ENCODE assay signal across 8 cellular contexts in the genomic region with DNA sequence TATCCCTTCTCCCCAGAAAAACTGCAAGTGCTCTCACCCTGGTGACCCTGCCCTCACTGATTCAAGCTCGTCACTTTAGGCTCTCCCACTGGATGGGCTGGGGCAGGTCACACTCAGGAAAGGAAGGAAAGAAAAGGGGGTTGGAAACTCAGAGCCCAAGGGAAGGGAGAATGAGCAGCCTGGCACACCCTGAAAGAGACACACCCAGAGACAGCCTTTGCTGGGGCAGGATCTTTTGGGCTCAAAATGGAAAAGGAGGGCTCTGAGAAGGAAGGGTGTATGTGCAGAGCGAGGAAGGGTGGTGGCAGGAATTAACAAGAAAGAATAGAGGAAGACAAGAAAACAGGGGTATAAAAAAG. TPM values are rescaled to one million over a fixed set of nuclear protein-coding genes. Genes with fewer than 3 reads are reported as not detected.
DNase-seq lines count a peak whose midpoint lies in the region; ATAC-seq and TF ChIP-seq lines count a peak whose summit lies in the region.

No MANE protein-coding gene starts in this region.

- peaks cover 55% of the 10 kb centered on the region for H3F3A ChIP-seq in MM.1S (ENCODE audit: insufficient read depth, low read length)

- H3K9me2 ChIP-seq in MM.1S (replicated peaks; ENCODE audit: insufficient read depth, low read length): no peaks in the 10 kb centered on the region

- peak overlapping the region; percentile 80; the same call in 1 of the 2 replicates for H3K27ac ChIP-seq in MM.1S (ENCODE audit: low read length)

- peaks cover 65% of the 10 kb centered on the region for H3K4me1 Mint-ChIP-seq in dendritic cell treated with granulocyte-macrophage colony-stimulating factor and Interleukin-4, amounts not matched to agents 40 ng/mL and 50 ng/mL, for 4 days (ENCODE audit: low read depth)
- H3K4me1 Mint-ChIP-seq in natural killer cell treated with Interleukin-12 subunit alpha and Interleukin-12 subunit beta and Interleukin-15 and Interleukin-18, amount 100 ng/mL, for 72 hours (ENCODE audit: low read depth in 2 of 2): peaks cover 61 to 68% of the 10 kb centered on the region in 2 donors

- no peaks in the 10 kb centered on the region for H4K20me1 ChIP-seq in MM.1S (ENCODE audit: insufficient read depth, low read length)

- H3K9ac ChIP-seq in MM.1S (ENCODE audit: low read length): peak overlapping the region; percentile 53

- H3K79me2 ChIP-seq in MM.1S (ENCODE audit: low read length): peaks cover 75% of the 10 kb centered on the region

- H3K27me3 ChIP-seq in BE2C (no peaks in the 10 kb centered on the region), MM.1S (replicated peaks; ENCODE audit: insufficient read depth, low read length) (no peaks in the 10 kb centered on the region)

- H3K36me3 ChIP-seq in BE2C (peaks cover 27% of the 10 kb centered on the region), MM.1S (replicated peaks; ENCODE audit: insufficient read depth, low read length) (no peaks in the 10 kb centered on the region)

- intact Hi-C loops in dendritic cell treated with granulocyte-macrophage colony-stimulating factor and Interleukin-4, amounts not matched to agents 40 ng/mL and 50 ng/mL, for 4 days (cut with micrococcal nuclease): loop anchor here (2.0 kb wide), 1 partner anchor 67 kb away; a partner anchor contains a TSS

- ATAC-seq in natural killer cell treated with Interleukin-12 subunit alpha and Interleukin-12 subunit beta and Interleukin-15 and Interleukin-18, amount 100 ng/mL, for 72 hours: no peak
- no peak for ATAC-seq in HG03097 (IDR thresholded peaks at IDR 0.05; ENCODE audit: low FRiP score, unreplicated experiment)

- H3K36me3 Mint-ChIP-seq in dendritic cell treated with granulocyte-macrophage colony-stimulating factor and Interleukin-4, amounts not matched to agents 40 ng/mL and 50 ng/mL, for 4 days (ENCODE audit: low read depth): peaks cover 100% of the 10 kb centered on the region
- H3K36me3 Mint-ChIP-seq in natural killer cell treated with Interleukin-12 subunit alpha and Interleukin-12 subunit beta and Interleukin-15 and Interleukin-18, amount 100 ng/mL, for 72 hours: peaks cover 53% of the 10 kb centered on the region

- peak overlapping the region; percentile 91 for H3K4me2 ChIP-seq in MM.1S (ENCODE audit: low read depth, low read length)

- H3K9me3 Mint-ChIP-seq in dendritic cell treated with granulocyte-macrophage colony-stimulating factor and Interleukin-4, amounts not matched to agents 40 ng/mL and 50 ng/mL, for 4 days: no peaks in the 10 kb centered on the region
- H3K9me3 Mint-ChIP-seq in natural killer cell treated with Interleukin-12 subunit alpha and Interleukin-12 subunit beta and Interleukin-15 and Interleukin-18, amount 100 ng/mL, for 72 hours: no peaks in the 10 kb centered on the region

- H2AFZ ChIP-seq in MM.1S (ENCODE audit: low read length): no peak overlapping the region

- no peak for DNase-seq in BE2C
- DNase-seq in MM.1S: no peak
- no peak for DNase-seq in natural killer cell treated with Interleukin-12 subunit alpha and Interleukin-12 subunit beta and Interleukin-15 and Interleukin-18, amount 100 ng/mL, for 72 hours (ENCODE audit: low spot score)
- no peak for DNase-seq in NCI-H2196 treated with DMSO at 0.1 percent for 48 hours (lab: John Stamatoyannopoulos, UW; ENCODE audit: unreplicated experiment)
- DNase-seq in activated gamma-delta T cell (lab: John Stamatoyannopoulos, UW): no peak
- DNase-seq in GF-D8 (lab: John Stamatoyannopoulos, UW): no peak

- H3K27ac Mint-ChIP-seq in dendritic cell treated with granulocyte-macrophage colony-stimulating factor and Interleukin-4, amounts not matched to agents 40 ng/mL and 50 ng/mL, for 4 days: peak overlapping the region; percentile 91
- peak overlapping the region; percentile 98 for H3K27ac Mint-ChIP-seq in natural killer cell treated with Interleukin-12 subunit alpha and Interleukin-12 subunit beta and Interleukin-15 and Interleukin-18, amount 100 ng/mL, for 72 hours

- no peak for TF ChIP-seq CTCF in BE2C (IDR thresholded peaks at IDR 0.05; ENCODE audit: low read depth, low read length)
- no peak for TF ChIP-seq CTCF in MM.1S (IDR thresholded peaks at IDR 0.05; ENCODE audit: low read length)

- H3K4me3 ChIP-seq in BE2C (ENCODE audit: low read depth, low read length) (peak overlapping the region; percentile 74), MM.1S (ENCODE audit: low read length) (peak overlapping the region; percentile 87)

- no peaks in the 10 kb centered on the region for H3K27me3 Mint-ChIP-seq in dendritic cell treated with granulocyte-macrophage colony-stimulating factor and Interleukin-4, amounts not matched to agents 40 ng/mL and 50 ng/mL, for 4 days
- no peaks in the 10 kb centered on the region for H3K27me3 Mint-ChIP-seq in natural killer cell treated with Interleukin-12 subunit alpha and Interleukin-12 subunit beta and Interleukin-15 and Interleukin-18, amount 100 ng/mL, for 72 hours

- H3K4me3 Mint-ChIP-seq in dendritic cell treated with granulocyte-macrophage colony-stimulating factor and Interleukin-4, amounts not matched to agents 40 ng/mL and 50 ng/mL, for 4 days: peak overlapping the region; percentile 93
- peak overlapping the region; percentile 100 for H3K4me3 Mint-ChIP-seq in natural killer cell treated with Interleukin-12 subunit alpha and Interleukin-12 subunit beta and Interleukin-15 and Interleukin-18, amount 100 ng/mL, for 72 hours

- H3K4me1 ChIP-seq in BE2C (peaks cover 16% of the 10 kb centered on the region), MM.1S (ENCODE audit: low read length) (peaks cover 32% of the 10 kb centered on the region)

- H3K9me3 ChIP-seq in BE2C (no peaks in the 10 kb centered on the region), MM.1S (replicated peaks; ENCODE audit: insufficient read depth, low read length) (no peaks in the 10 kb centered on the region)

RNA-seq across cellular contexts. Expression of a gene that starts 2.5 kb away (rescaled TPM):
- 273 TPM for polyA plus RNA-seq in BE2C (2012; ENCODE audit: insufficient read depth, insufficient read length, low read depth)
- total RNA-seq in natural killer cell treated with Interleukin-12 subunit alpha and Interleukin-12 subunit beta and Interleukin-15 and Interleukin-18, amount 100 ng/mL, for 72 hours: 100 to 1,000 TPM; 168 to 271 TPM

RNA-seq across cellular contexts. Expression of a gene that starts 6.8 kb away (rescaled TPM):
- 58.5 TPM for polyA plus RNA-seq in BE2C (2012; ENCODE audit: insufficient read depth, insufficient read length, low read depth)
- 10 to 100 TPM; 11.7 to 24.2 TPM for total RNA-seq in natural killer cell treated with Interleukin-12 subunit alpha and Interleukin-12 subunit beta and Interleukin-15 and Interleukin-18, amount 100 ng/mL, for 72 hours

RNA-seq across cellular contexts. Expression of a gene that starts 11.2 kb away (rescaled TPM):
- 80.9 TPM for polyA plus RNA-seq in BE2C (2012; ENCODE audit: insufficient read depth, insufficient read length, low read depth)
- total RNA-seq in natural killer cell treated with Interleukin-12 subunit alpha and Interleukin-12 subunit beta and Interleukin-15 and Interleukin-18, amount 100 ng/mL, for 72 hours: 10 to 100 TPM; 50.7 to 64.2 TPM

RNA-seq across cellular contexts. Expression of a gene that starts 33.1 kb away (rescaled TPM):
- polyA plus RNA-seq in BE2C (2012; ENCODE audit: insufficient read depth, insufficient read length, low read depth): 41.4 TPM
- 100 to 1,000 TPM in 1 of 2 donors, 10 to 100 TPM in 1; 64.1 to 118 TPM for total RNA-seq in natural killer cell treated with Interleukin-12 subunit alpha and Interleukin-12 subunit beta and Interleukin-15 and Interleukin-18, amount 100 ng/mL, for 72 hours

RNA-seq across cellular contexts. Expression of a gene that starts 36.2 kb away (rescaled TPM):
- polyA plus RNA-seq in BE2C (2012; ENCODE audit: insufficient read depth, insufficient read length, low read depth): 764 TPM
- total RNA-seq in natural killer cell treated with Interleukin-12 subunit alpha and Interleukin-12 subunit beta and Interleukin-15 and Interleukin-18, amount 100 ng/mL, for 72 hours: 1,000 to 10,000 TPM in 1 of 2 donors, 100 to 1,000 TPM in 1; 938 to 1,043 TPM
